ENCODE assay signal across 1 cellular context in the genomic region with DNA sequence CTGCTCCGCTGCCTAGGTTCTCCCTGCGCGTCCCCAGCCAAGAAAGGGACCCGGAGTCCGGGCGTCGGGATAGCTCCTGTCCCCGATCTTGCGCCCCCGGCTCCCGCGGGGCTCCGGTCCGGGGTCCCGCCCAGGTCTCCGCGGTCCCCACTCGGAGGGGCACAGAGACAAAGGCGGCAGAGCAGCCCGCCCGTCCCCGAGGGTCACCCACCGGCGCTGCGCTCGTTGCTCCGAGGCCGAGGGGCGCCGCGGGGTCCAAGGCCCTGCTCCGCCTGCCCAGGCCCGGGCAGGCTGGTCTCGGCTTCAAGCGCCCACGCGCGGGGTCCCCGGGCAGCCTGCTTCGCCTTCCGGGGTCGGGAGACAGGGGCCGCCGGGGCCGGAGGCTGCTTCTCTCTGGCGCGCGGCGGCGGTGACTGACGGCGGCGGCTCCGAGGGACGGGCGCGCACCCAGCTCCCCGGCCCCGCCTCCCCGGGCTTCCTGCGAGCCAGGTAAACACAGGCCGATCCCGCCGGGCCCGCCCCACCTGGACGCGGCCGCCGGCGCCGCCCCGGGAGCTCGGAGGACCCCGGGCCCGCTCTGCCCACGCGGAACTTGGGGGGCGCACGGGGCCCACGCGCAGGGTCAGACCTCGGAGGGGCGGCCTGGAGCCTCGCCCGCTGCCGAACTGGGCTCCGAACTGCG.
TF ChIP-seq lines count a peak whose summit lies in the region.

MBP (minus strand) TSS at position 415 of the 682 bp plus-strand sequence. CDS start 27,522 bp downstream, outside the sequence.

TF ChIP-seq in SK-N-SH, 30 proteins besides CTCF, POLR2A, EP300 and RAD21 (continued from another document):
- TF ChIP-seq, protein P1, sequence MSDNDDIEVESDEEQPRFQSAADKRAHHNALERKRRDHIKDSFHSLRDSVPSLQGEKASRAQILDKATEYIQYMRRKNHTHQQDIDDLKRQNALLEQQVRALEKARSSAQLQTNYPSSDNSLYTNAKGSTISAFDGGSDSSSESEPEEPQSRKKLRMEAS (IDR thresholded peaks at IDR 0.05; ENCODE audit: low read depth), result no peak
- TF ChIP-seq SIN3A (IDR thresholded peaks at IDR 0.05; ENCODE audit: borderline replicate concordance, low read depth, low read length) (no peak), FOXM1 (IDR thresholded peaks at IDR 0.05; ENCODE audit: low read depth) (no peak), RXRA (IDR thresholded peaks at IDR 0.05; ENCODE audit: borderline replicate concordance, low read depth) (no peak), USF1 (IDR thresholded peaks at IDR 0.05; ENCODE audit: borderline replicate concordance, low read depth) (no peak), FOXJ3 (CRISPR knock-in tag; IDR thresholded peaks at IDR 0.05) (no peak)
- TF ChIP-seq, protein P2, sequence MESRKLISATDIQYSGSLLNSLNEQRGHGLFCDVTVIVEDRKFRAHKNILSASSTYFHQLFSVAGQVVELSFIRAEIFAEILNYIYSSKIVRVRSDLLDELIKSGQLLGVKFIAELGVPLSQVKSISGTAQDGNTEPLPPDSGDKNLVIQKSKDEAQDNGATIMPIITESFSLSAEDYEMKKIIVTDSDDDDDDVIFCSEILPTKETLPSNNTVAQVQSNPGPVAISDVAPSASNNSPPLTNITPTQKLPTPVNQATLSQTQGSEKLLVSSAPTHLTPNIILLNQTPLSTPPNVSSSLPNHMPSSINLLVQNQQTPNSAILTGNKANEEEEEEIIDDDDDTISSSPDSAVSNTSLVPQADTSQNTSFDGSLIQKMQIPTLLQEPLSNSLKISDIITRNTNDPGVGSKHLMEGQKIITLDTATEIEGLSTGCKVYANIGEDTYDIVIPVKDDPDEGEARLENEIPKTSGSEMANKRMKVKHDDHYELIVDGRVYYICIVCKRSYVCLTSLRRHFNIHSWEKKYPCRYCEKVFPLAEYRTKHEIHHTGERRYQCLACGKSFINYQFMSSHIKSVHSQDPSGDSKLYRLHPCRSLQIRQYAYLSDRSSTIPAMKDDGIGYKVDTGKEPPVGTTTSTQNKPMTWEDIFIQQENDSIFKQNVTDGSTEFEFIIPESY (IDR thresholded peaks at IDR 0.05; ENCODE audit: borderline replicate concordance, low read depth), result no peak
- TF ChIP-seq, protein P3, sequence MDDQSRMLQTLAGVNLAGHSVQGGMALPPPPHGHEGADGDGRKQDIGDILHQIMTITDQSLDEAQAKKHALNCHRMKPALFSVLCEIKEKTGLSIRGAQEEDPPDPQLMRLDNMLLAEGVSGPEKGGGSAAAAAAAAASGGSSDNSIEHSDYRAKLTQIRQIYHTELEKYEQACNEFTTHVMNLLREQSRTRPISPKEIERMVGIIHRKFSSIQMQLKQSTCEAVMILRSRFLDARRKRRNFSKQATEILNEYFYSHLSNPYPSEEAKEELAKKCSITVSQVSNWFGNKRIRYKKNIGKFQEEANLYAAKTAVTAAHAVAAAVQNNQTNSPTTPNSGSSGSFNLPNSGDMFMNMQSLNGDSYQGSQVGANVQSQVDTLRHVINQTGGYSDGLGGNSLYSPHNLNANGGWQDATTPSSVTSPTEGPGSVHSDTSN (IDR thresholded peaks at IDR 0.05), result no peak
